ENCODE assay signal across 21 cellular contexts in genomic region chr17:20924306-20924705, GRCh38.
"Had no signal": no experiment of that assay in that cellular context is flagged by ENCODE, and none has a peak within 500 bp of the region (broad histone marks: within the 10 kb centered on the region; RNA-seq: fewer than 3 reads in every experiment).

No MANE protein-coding gene starts in this region.

- DNase-seq: activated B cell treated with CpG ODN at 0.5 μM for 24 hours; activated T-cell treated with anti-CD3 and anti-CD28 coated beads, Interleukin-2, amount 50 U/mL, for 1 hour; amniotic stem cell; endodermal cell; foreskin keratinocyte; head of caudate nucleus; left ventricle myocardium superior; midbrain; sigmoid colon; stimulated activated CD4-positive, alpha-beta T cell treated with anti-CD3 and anti-CD28 coated beads, Interleukin-12 subunit alpha, Interleukin-12 subunit beta, amount 100 ng/mL, for 4 hours; stimulated activated CD4-positive, alpha-beta T cell treated with anti-CD3 and anti-CD28 coated beads, Interleukin-2, amount 100 ng/mL, for 48 hours; stimulated activated naive CD8-positive, alpha-beta T cell treated with anti-CD3 and anti-CD28 coated beads, Interleukin-15, Interleukin-2, amounts not matched to agents 100 U/mL and 50 U/mL, for 24 hours; T-helper 2 cell; upper lobe of right lung had no signal

- ATAC-seq: esophagus mucosa; foreskin keratinocyte; left ventricle myocardium superior; stimulated activated naive CD8-positive, alpha-beta T cell treated with anti-CD3 and anti-CD28 coated beads, Interleukin-15, Interleukin-2, amounts not matched to agents 100 U/mL and 50 U/mL, for 24 hours; upper lobe of right lung had no signal

- H3K27ac ChIP-seq: foreskin keratinocyte, suprapubic skin, upper lobe of right lung had no signal

- H3K4me3 Mint-ChIP-seq: activated B cell treated with CpG ODN at 0.5 μM for 24 hours; activated naive CD4-positive, alpha-beta T cell treated with anti-CD3 and anti-CD28 coated beads, Interleukin-2, amount 50 U/mL, for 24 hours; brain; endodermal cell had no signal

- H3K27ac Mint-ChIP-seq: activated B cell treated with CpG ODN at 0.5 μM for 24 hours; activated naive CD4-positive, alpha-beta T cell treated with anti-CD3 and anti-CD28 coated beads, Interleukin-2, amount 50 U/mL, for 24 hours; endodermal cell had no signal

- FAIRE-seq: islet of Langerhans, TTC549 had no signal

- H3K27me3 Mint-ChIP-seq: brain had no signal

- H3K27me3 ChIP-seq: foreskin keratinocyte, sigmoid colon, suprapubic skin, upper lobe of right lung had no signal

- H3K4me1 Mint-ChIP-seq: activated naive CD4-positive, alpha-beta T cell treated with anti-CD3 and anti-CD28 coated beads, Interleukin-2, amount 50 U/mL, for 24 hours had no signal

- H3K36me3 Mint-ChIP-seq: activated naive CD4-positive, alpha-beta T cell treated with anti-CD3 and anti-CD28 coated beads, Interleukin-2, amount 50 U/mL, for 24 hours had no signal

- H3K36me3 ChIP-seq: prostate gland, sigmoid colon, suprapubic skin, upper lobe of right lung had no signal

- H3K9me3 Mint-ChIP-seq: activated B cell treated with CpG ODN at 0.5 μM for 24 hours; activated naive CD4-positive, alpha-beta T cell treated with anti-CD3 and anti-CD28 coated beads, Interleukin-2, amount 50 U/mL, for 24 hours; endodermal cell had no signal

- H3K9me3 ChIP-seq: prostate gland, sigmoid colon, suprapubic skin, upper lobe of right lung had no signal

- H3K4me3 ChIP-seq: prostate gland, sigmoid colon, suprapubic skin, upper lobe of right lung had no signal

- H3K4me1 ChIP-seq: foreskin keratinocyte, prostate gland, upper lobe of right lung had no signal
